ENCODE assay signal across 14 cellular contexts in the genomic region with DNA sequence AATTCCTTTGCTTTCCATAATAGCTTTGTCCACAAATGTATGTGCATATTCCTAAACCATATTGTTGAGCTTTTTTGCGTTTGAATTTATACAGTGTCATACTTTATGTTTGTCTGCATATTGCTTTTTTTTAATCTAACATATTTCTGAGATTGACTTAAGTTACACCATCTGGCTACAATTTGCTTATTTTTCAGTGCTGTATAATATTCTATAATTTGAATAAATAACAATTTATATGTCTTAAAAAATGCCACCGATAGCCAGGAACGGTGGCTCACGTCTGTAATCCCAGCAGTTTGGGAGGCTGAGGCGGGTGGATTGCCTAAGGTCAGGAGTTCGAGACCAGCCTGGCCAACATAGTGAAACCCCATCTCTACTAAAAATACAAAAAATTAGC. TPM values are rescaled to one million over a fixed set of nuclear protein-coding genes. Genes with fewer than 3 reads are reported as not detected.
"Had no signal": no experiment of that assay in that cellular context is flagged by ENCODE, and none has a peak within 500 bp of the region (broad histone marks: within the 10 kb centered on the region; RNA-seq: fewer than 3 reads in every experiment).

No MANE protein-coding gene starts in this region.

- H3K27ac ChIP-seq: uterus had no signal

- H3K9me3 ChIP-seq: right atrium auricular region, tibial artery, uterus had no signal

- H3K27me3 ChIP-seq: right atrium auricular region, uterus had no signal

- H3K4me1 ChIP-seq: uterus had no signal

- H3K9me3 Mint-ChIP-seq: activated CD4-positive, alpha-beta memory T cell treated with anti-CD3 and anti-CD28 coated beads for 36 hours; activated naive CD4-positive, alpha-beta T cell treated with anti-CD3 and anti-CD28 coated beads for 36 hours had no signal

- H3K36me3 ChIP-seq: right atrium auricular region, tibial artery, uterus had no signal

- DNase-seq: activated CD4-positive, alpha-beta memory T cell treated with anti-CD3 and anti-CD28 coated beads for 36 hours; activated CD8-positive, alpha-beta memory T cell treated with anti-CD3 and anti-CD28 coated beads, Interleukin-2, amount 50 U/mL, for 4 hours; activated naive CD4-positive, alpha-beta T cell treated with anti-CD3 and anti-CD28 coated beads for 36 hours; foreskin melanocyte; kidney glomerular epithelial cell; tibial artery; uterus had no signal

- H3K36me3 Mint-ChIP-seq: activated CD4-positive, alpha-beta memory T cell treated with anti-CD3 and anti-CD28 coated beads for 36 hours had no signal

RNA-seq across cellular contexts. Expression of a gene that starts 1.5 kb away (rescaled TPM):
- total RNA-seq: cardiac septum, mesenteric fat pad had no signal

RNA-seq across cellular contexts. Expression of a gene that starts 7.9 kb away (rescaled TPM):
- total RNA-seq: activated CD4-positive, alpha-beta memory T cell treated with anti-CD3 and anti-CD28 coated beads for 36 hours; activated naive CD4-positive, alpha-beta T cell treated with anti-CD3 and anti-CD28 coated beads for 36 hours; cardiac septum; endothelial cell of umbilical vein; liver; mesenteric fat pad; posterior vena cava; right atrium auricular region; T-helper 2 cell treated with Interferon-gamma antibody and Interleukin-4, amounts not matched to agents 100 ng/mL and 5 ng/mL, for 36 hours; uterus had no signal
- polyA plus RNA-seq: endothelial cell of umbilical vein, liver had no signal
